In the genomic region with DNA sequence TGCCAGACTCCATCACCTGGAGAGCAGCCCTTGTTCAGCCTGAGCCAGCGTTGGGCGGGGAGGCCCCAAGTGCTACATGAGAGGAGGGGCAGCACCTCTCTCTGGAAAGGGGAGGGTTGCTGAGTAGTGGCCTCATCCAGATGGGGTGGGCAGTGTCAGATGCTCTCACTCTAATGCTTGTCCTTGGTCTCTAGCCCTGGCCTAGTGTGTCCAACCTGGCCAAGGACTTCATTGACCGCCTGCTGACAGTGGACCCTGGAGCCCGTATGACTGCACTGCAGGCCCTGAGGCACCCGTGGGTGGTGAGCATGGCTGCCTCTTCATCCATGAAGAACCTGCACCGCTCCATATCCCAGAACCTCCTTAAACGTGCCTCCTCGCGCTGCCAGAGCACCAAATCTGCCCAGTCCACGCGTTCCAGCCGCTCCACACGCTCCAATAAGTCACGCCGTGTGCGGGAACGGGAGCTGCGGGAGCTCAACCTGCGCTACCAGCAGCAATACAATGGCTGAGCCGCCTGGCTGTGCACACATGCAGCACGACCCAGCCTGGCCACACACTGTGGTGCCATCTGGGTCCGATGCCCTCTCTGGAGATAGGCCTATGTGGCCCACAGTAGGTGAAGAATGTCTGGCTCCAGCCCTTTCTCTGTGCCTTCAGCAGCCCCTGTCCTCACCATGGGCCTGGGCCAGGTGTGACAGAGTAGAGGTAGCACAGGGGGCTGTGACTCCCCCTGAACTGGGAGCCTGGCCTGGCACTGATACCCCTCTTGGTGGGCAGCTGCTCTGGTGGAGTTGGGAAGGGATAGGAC, we compare ENCODE assay signal across 1 cellular context.
TF ChIP-seq lines count a peak whose summit lies in the region.

No MANE protein-coding gene starts in this region.

TF ChIP-seq in endothelial cell of umbilical vein, 7 proteins besides CTCF, POLR2A, EP300 and RAD21:
- TF ChIP-seq GATA2 (IDR thresholded peaks at IDR 0.05; ENCODE audit: insufficient read depth, insufficient read length, low read depth, low read length) (no peak), EZH2 (IDR thresholded peaks at IDR 0.05; ENCODE audit: borderline replicate concordance, low read depth, low read length, severe bottlenecking) (no peak), FOS (IDR thresholded peaks at IDR 0.05; ENCODE audit: borderline replicate concordance, insufficient read depth, low read length) (no peak), JUN (IDR thresholded peaks at IDR 0.05; ENCODE audit: borderline replicate concordance, insufficient read depth, insufficient read length, low read depth) (no peak), MYC (IDR thresholded peaks at IDR 0.05; ENCODE audit: low read depth, low read length) (no peak), MAX (IDR thresholded peaks at IDR 0.05; ENCODE audit: insufficient read depth, insufficient read length) (no peak), POLR2AphosphoS5 (IDR thresholded peaks at IDR 0.05; ENCODE audit: insufficient read depth, low read depth, low read length) (no peak)
